In genomic region chr7:98157761-98158160, GRCh38 we compare ENCODE assay signal across 20 cellular contexts. TPM values are rescaled to one million over a fixed set of nuclear protein-coding genes. Genes with fewer than 3 reads are reported as not detected.
A peak's percentile ranks its signal among the peaks of the same experiment; 100 is the strongest.
DNase-seq lines count a peak whose midpoint lies in the region; ATAC-seq and TF ChIP-seq lines count a peak whose summit lies in the region.
"Had no signal": no experiment of that assay in that cellular context is flagged by ENCODE, and none has a peak within 500 bp of the region (broad histone marks: within the 10 kb centered on the region; RNA-seq: fewer than 3 reads in every experiment).

No MANE protein-coding gene starts in this region.

- in situ Hi-C loops in transverse colon (cut with MboI; ENCODE audit: low pct_ligation_motif_present in 1 of 4, low pct_unique_long_range_greater_than_20kb in 1 of 4, low sequenced_read_pairs in 3 of 4): loop anchor here in 2 of 4 donors (10.0 to 25.0 kb wide), 2 partner anchors 53 to 145 kb away; partner anchors contain the start of gene LMTK2 (in 2 of the 2)

- H2AFZ ChIP-seq in PC-3 (ENCODE audit: low read length): no peak overlapping the region

- H3K27me3 Mint-ChIP-seq in CD4-positive, CD25-positive, alpha-beta regulatory T cell: no peaks in the 10 kb centered on the region
- H3K27me3 Mint-ChIP-seq: CD4-positive, alpha-beta T cell had no signal

- intact Hi-C loops in mucosa of descending colon (cut with DNase I, micrococcal nuclease): no loop called here
- intact Hi-C loops in transverse colon (cut with DNase I; ENCODE audit: low total_unique reads): no loop called here
- intact Hi-C loops in PC-3 (cut with micrococcal nuclease): no loop called here

- no peaks in the 10 kb centered on the region for H3K9me3 Mint-ChIP-seq in CD4-positive, CD25-positive, alpha-beta regulatory T cell
- H3K9me3 Mint-ChIP-seq: CD4-positive, alpha-beta T cell; CD8-positive, alpha-beta T cell had no signal

- CTCF ChIA-PET in PC-3 (lab: Charles Lee): no interaction called here

- H3K4me1 ChIP-seq in CD4-positive, CD25-positive, alpha-beta regulatory T cell (ENCODE audit: control insufficient read depth, insufficient read depth, low read length, poor library complexity, severe bottlenecking): no peaks in the 10 kb centered on the region
- H3K4me1 ChIP-seq in mucosa of descending colon (ENCODE audit: low read depth) (no peaks in the 10 kb centered on the region), transverse colon (peaks cover 0 to 2% (median under 1%) of the 10 kb centered on the region in 4 donors), PC-3 (ENCODE audit: insufficient read depth, low read length) (peaks cover under 1% of the 10 kb centered on the region; the same call in 1 of the 2 replicates)
- H3K4me1 ChIP-seq: A549, BE2C, BLaER1, Caco-2 had no signal

- no peak overlapping the region for H3K27ac ChIP-seq in CD4-positive, CD25-positive, alpha-beta regulatory T cell (ENCODE audit: insufficient read depth, low read length, poor library complexity, severe bottlenecking)
- H3K27ac ChIP-seq in transverse colon (no peak overlapping the region), PC-3 (ENCODE audit: low read length) (no peak overlapping the region)
- H3K27ac ChIP-seq: 22Rv1, A549, BLaER1 had no signal

- H3K36me3 Mint-ChIP-seq in CD4-positive, CD25-positive, alpha-beta regulatory T cell: peaks cover 51% of the 10 kb centered on the region

- no TSS peak for BruUV-seq in PC-3 (replicated peaks; lab: Mats Ljungman, UMichigan)

- peaks cover 5% of the 10 kb centered on the region; the same call in 1 of the 2 replicates for H3K79me2 ChIP-seq in PC-3 (ENCODE audit: low read length)

- H3K27me3 ChIP-seq in CD4-positive, CD25-positive, alpha-beta regulatory T cell (ENCODE audit: control insufficient read depth, insufficient read depth, low read length): no peaks in the 10 kb centered on the region
- H3K27me3 ChIP-seq in transverse colon: no peaks in the 10 kb centered on the region
- no peaks in the 10 kb centered on the region for H3K27me3 ChIP-seq in PC-3 (ENCODE audit: low read length)
- H3K27me3 ChIP-seq: BE2C, BLaER1 had no signal

- no peak for ATAC-seq in CD4-positive, CD25-positive, alpha-beta regulatory T cell (ENCODE audit: low read depth in 2 of 2)
- ATAC-seq in mucosa of descending colon: peak; percentile 53
- ATAC-seq in PC-3: no peak
- ATAC-seq: A549; CD8-positive, alpha-beta T cell had no signal

- no peaks in the 10 kb centered on the region for H3F3A ChIP-seq in PC-3 (ENCODE audit: low read length, unreplicated experiment)

- no peak for TF ChIP-seq POLR2A in transverse colon (IDR thresholded peaks at IDR 0.05)

- no peak overlapping the region for H3K4me2 ChIP-seq in PC-3 (ENCODE audit: low read length)
- H3K4me2 ChIP-seq: A549, BLaER1 had no signal

- DNase-seq in CD4-positive, CD25-positive, alpha-beta regulatory T cell: no peak
- peak; percentile 9 for DNase-seq in Jurkat, Clone E6-1 (ENCODE audit: low read depth, low spot score)
- DNase-seq in mucosa of descending colon: no peak
- DNase-seq in transverse colon: peak; percentile 16
- no peak for DNase-seq in PC-3
- DNase-seq in AML-193 (lab: John Stamatoyannopoulos, UW): no peak
- no peak for DNase-seq in central memory CD4-positive, alpha-beta T cell
- DNase-seq: BE2C; C1 segment of cervical spinal cord; Caco-2; Calu3; CD4-positive, alpha-beta T cell; CD8-positive, alpha-beta T cell; DMS79 treated with DMSO at 0.1 percent for 48 hours; GF-D8 had no signal

- H3K27ac Mint-ChIP-seq in CD4-positive, CD25-positive, alpha-beta regulatory T cell: peak overlapping the region in 2 of 3 donors; percentile 21 to 26
- H3K27ac Mint-ChIP-seq: CD14-positive monocyte; CD4-positive, alpha-beta T cell; CD8-positive, alpha-beta T cell had no signal

- no peaks in the 10 kb centered on the region for H3K9me3 ChIP-seq in CD4-positive, CD25-positive, alpha-beta regulatory T cell (ENCODE audit: control insufficient read depth in 2 of 2, low read length in 2 of 2)
- H3K9me3 ChIP-seq in mucosa of descending colon: no peaks in the 10 kb centered on the region
- H3K9me3 ChIP-seq in transverse colon: no peaks in the 10 kb centered on the region
- H3K9me3 ChIP-seq in PC-3 (ENCODE audit: low read length): no peaks in the 10 kb centered on the region
- H3K9me3 ChIP-seq: A549, BE2C, BLaER1, Caco-2 had no signal

- 68 to 73% methylated on average over 4 of the region's 4 CpGs for WGBS in transverse colon (ENCODE audit: low coverage in 1 of 2), 2 donors

- peaks cover 4 to 9% (median 6%) of the 10 kb centered on the region in 4 donors for H3K4me1 Mint-ChIP-seq in CD4-positive, CD25-positive, alpha-beta regulatory T cell

- no peak for TF ChIP-seq CTCF in mucosa of descending colon (IDR thresholded peaks at IDR 0.05)
- TF ChIP-seq CTCF in transverse colon (IDR thresholded peaks at IDR 0.05): no peak
- TF ChIP-seq CTCF in PC-3 (conservative IDR thresholded peaks at IDR 0.05; ENCODE audit: low read depth, low read length): no peak

- H3K4me3 Mint-ChIP-seq in CD4-positive, CD25-positive, alpha-beta regulatory T cell: no peak overlapping the region
- H3K4me3 Mint-ChIP-seq: CD14-positive monocyte; CD4-positive, alpha-beta T cell; CD8-positive, alpha-beta T cell had no signal

- no peak for TF ChIP-seq EP300 in transverse colon (IDR thresholded peaks at IDR 0.05; ENCODE audit: low read depth)

- POLR2A ChIA-PET in PC-3 (lab: Charles Lee; ENCODE audit: unreplicated experiment): no interaction called here

- H3K9me2 ChIP-seq in PC-3 (replicated peaks; ENCODE audit: low read length): no peaks in the 10 kb centered on the region

- peaks cover 65% of the 10 kb centered on the region for H3K36me3 ChIP-seq in CD4-positive, CD25-positive, alpha-beta regulatory T cell (ENCODE audit: control insufficient read depth, insufficient read depth, low read length)
- no peaks in the 10 kb centered on the region for H3K36me3 ChIP-seq in mucosa of descending colon (ENCODE audit: low read depth)
- H3K36me3 ChIP-seq in transverse colon: peaks cover 0 to 16% (median 8%) of the 10 kb centered on the region in 4 donors
- H3K36me3 ChIP-seq in PC-3 (ENCODE audit: low read depth, low read length): peaks cover 10% of the 10 kb centered on the region; the same call in 1 of the 2 replicates

- no peaks in the 10 kb centered on the region for H4K20me1 ChIP-seq in PC-3 (ENCODE audit: low read length)

- H3K9ac ChIP-seq in PC-3 (ENCODE audit: low read length): no peak overlapping the region
- H3K9ac ChIP-seq: BLaER1 had no signal

- H3K4me3 ChIP-seq in CD4-positive, CD25-positive, alpha-beta regulatory T cell (ENCODE audit: low read depth, low read length): no peak overlapping the region
- H3K4me3 ChIP-seq in Jurkat, Clone E6-1 (ENCODE audit: low read length): no peak overlapping the region
- H3K4me3 ChIP-seq in mucosa of descending colon (no peak overlapping the region), transverse colon (no peak overlapping the region), PC-3 (ENCODE audit: low read length) (no peak overlapping the region)
- H3K4me3 ChIP-seq: A549, BLaER1 had no signal

RNA-seq across cellular contexts. Expression of gene LMTK2, which starts 51.1 kb away (rescaled TPM):
- total RNA-seq in CD4-positive, CD25-positive, alpha-beta regulatory T cell: 28.9 TPM
- polyA plus RNA-seq in CD4-positive, CD25-positive, alpha-beta regulatory T cell: 1 to 10 TPM; 2.0 to 4.6 (median 2.8) TPM
- polyA plus RNA-seq in Jurkat, Clone E6-1 (2012; ENCODE audit: insufficient read depth, insufficient read length): 3.7 TPM
- total RNA-seq in mucosa of descending colon (10 to 100 TPM; 48.6 to 70.2 (median 52.9) TPM), transverse colon (100 to 1,000 TPM in 1 of 4 donors, 10 to 100 TPM in 3; 51.6 to 106 (median 62.2) TPM), PC-3 (2014; rRNA removed) (9.0 and 16.0 TPM in 2 replicates)

RNA-seq across cellular contexts. Expression of gene BHLHA15, which starts 53.5 kb away (rescaled TPM):
- total RNA-seq in CD4-positive, CD25-positive, alpha-beta regulatory T cell: not detected
- polyA plus RNA-seq in CD4-positive, CD25-positive, alpha-beta regulatory T cell: not detected
- not detected for polyA plus RNA-seq in Jurkat, Clone E6-1 (2012; ENCODE audit: insufficient read depth, insufficient read length)
- 1 to 10 TPM in 2 of 3 donors, not detected in 1; 1.3 to 2.8 TPM for total RNA-seq in mucosa of descending colon
- 1 to 10 TPM in 2 of 4 donors, not detected in 2; 2.0 to 7.3 TPM for total RNA-seq in transverse colon
- total RNA-seq in PC-3 (2014; rRNA removed): 12.0 and 13.9 TPM in 2 replicates
- total RNA-seq: A172; CD4-positive, alpha-beta T cell; CD8-positive, alpha-beta T cell had no signal
- polyA plus RNA-seq: CD14-positive monocyte had no signal

Comparison
In these comparisons a context has a peak if more than half of its experiments do, and no peak if none do; other contexts are left out.
1. DNase-seq: peak in Jurkat, Clone E6-1 (single experiment) and transverse colon (single experiment); none in CD4-positive, CD25-positive, alpha-beta regulatory T cell (0 of 3), mucosa of descending colon (0 of 3), PC-3 (single experiment), AML-193 (0 of 2) and central memory CD4-positive, alpha-beta T cell (single experiment).